Comparison of ENCODE assay signal across 8 cellular contexts in the genomic region with DNA sequence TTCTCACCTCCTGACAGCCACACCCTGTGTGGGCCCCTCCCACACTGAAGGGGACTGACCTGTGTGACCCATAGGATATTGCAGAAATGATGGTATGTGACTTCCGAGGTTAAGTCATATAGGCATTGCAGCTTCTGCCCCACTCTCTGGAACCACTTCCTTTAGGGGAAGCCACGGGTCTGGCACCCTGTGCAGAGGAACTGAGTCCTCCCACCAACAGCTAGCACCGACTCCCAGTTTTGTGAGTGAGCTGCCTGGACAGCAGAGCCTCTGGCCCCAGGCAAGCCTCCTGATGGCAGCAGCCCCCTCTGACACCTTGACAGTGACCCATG. TPM values are rescaled to one million over a fixed set of nuclear protein-coding genes. Genes with fewer than 3 reads are reported as not detected.
DNase-seq lines count a peak whose midpoint lies in the region; ATAC-seq and TF ChIP-seq lines count a peak whose summit lies in the region.
"Had no signal": no experiment of that assay in that cellular context is flagged by ENCODE, and none has a peak within 500 bp of the region (broad histone marks: within the 10 kb centered on the region; RNA-seq: fewer than 3 reads in every experiment).

No MANE protein-coding gene starts in this region.

- H3K36me3 Mint-ChIP-seq in activated naive CD4-positive, alpha-beta T cell treated with anti-CD3 and anti-CD28 coated beads, Interleukin-2, amount 10 ng/mL, durations not matched to agents 7 days and 5 days = no peaks in the 10 kb centered on the region
- no peaks in the 10 kb centered on the region for H3K36me3 Mint-ChIP-seq in mesothelial cell of epicardium

- ATAC-seq in GM19467 (IDR thresholded peaks at IDR 0.05; ENCODE audit: unreplicated experiment) = peak; percentile 78
- ATAC-seq in HG02870 (IDR thresholded peaks at IDR 0.05; ENCODE audit: unreplicated experiment) = no peak

- H3K4me3 Mint-ChIP-seq in activated naive CD4-positive, alpha-beta T cell treated with anti-CD3 and anti-CD28 coated beads, Interleukin-2, amount 10 ng/mL, durations not matched to agents 7 days and 5 days = no peak overlapping the region
- no peak overlapping the region for H3K4me3 Mint-ChIP-seq in mesothelial cell of epicardium

- no peak for TF ChIP-seq CTCF in mesothelial cell of epicardium (IDR thresholded peaks at IDR 0.05; ENCODE audit: unreplicated experiment)

- peak overlapping the region; percentile 72 for H3K27ac Mint-ChIP-seq in activated naive CD4-positive, alpha-beta T cell treated with anti-CD3 and anti-CD28 coated beads, Interleukin-2, amount 10 ng/mL, durations not matched to agents 7 days and 5 days
- no peak overlapping the region for H3K27ac Mint-ChIP-seq in mesothelial cell of epicardium

- CTCF ChIA-PET in activated naive CD4-positive, alpha-beta T cell treated with anti-CD3 and anti-CD28 coated beads, Interleukin-2, amount 10 ng/mL, durations not matched to agents 7 days and 5 days (lab: Charles Lee) = interaction anchor here (0.6 to 2.5 kb wide), 5 partner anchors 25 to 723 kb away, joined by 3 to 9 read pairs (median 3); partner anchors contain the start of gene SLC6A6

- no peak overlapping the region for H3K4me3 ChIP-seq in Jurkat, Clone E6-1 (ENCODE audit: low read length)
- H3K4me3 ChIP-seq: cardiac muscle cell had no signal

- H3K27me3 Mint-ChIP-seq in activated naive CD4-positive, alpha-beta T cell treated with anti-CD3 and anti-CD28 coated beads, Interleukin-2, amount 10 ng/mL, durations not matched to agents 7 days and 5 days = peaks cover 40% of the 10 kb centered on the region
- no peaks in the 10 kb centered on the region for H3K27me3 Mint-ChIP-seq in mesothelial cell of epicardium (ENCODE audit: low read depth)

- DNase-seq in Jurkat, Clone E6-1 (ENCODE audit: low read depth, low spot score) = peak; percentile 70
- peak; percentile 56 for DNase-seq in activated naive CD4-positive, alpha-beta T cell treated with anti-CD3 and anti-CD28 coated beads, Interleukin-2, amount 10 ng/mL, durations not matched to agents 7 days and 5 days
- DNase-seq in stimulated activated CD8-positive, alpha-beta memory T cell treated with anti-CD3 and anti-CD28 coated beads, Interleukin-4, amount 100 ng/mL, for 48 hours = peak; percentile 47
- DNase-seq in COLO829 (ENCODE audit: low spot score) (no peak), mesothelial cell of epicardium (ENCODE audit: low spot score in 2 of 2, unreplicated experiment in 2 of 2) (no peak)

- H3K9me3 Mint-ChIP-seq in activated naive CD4-positive, alpha-beta T cell treated with anti-CD3 and anti-CD28 coated beads, Interleukin-2, amount 10 ng/mL, durations not matched to agents 7 days and 5 days = peaks cover 3% of the 10 kb centered on the region
- no peaks in the 10 kb centered on the region for H3K9me3 Mint-ChIP-seq in mesothelial cell of epicardium

- peaks cover 22% of the 10 kb centered on the region for H3K4me1 Mint-ChIP-seq in activated naive CD4-positive, alpha-beta T cell treated with anti-CD3 and anti-CD28 coated beads, Interleukin-2, amount 10 ng/mL, durations not matched to agents 7 days and 5 days
- H3K4me1 Mint-ChIP-seq in mesothelial cell of epicardium = peaks cover 18% of the 10 kb centered on the region

RNA-seq across cellular contexts. Expression of gene SLC6A6, which starts 24.6 kb away (rescaled TPM):
- 16.7 TPM for polyA plus RNA-seq in Jurkat, Clone E6-1 (2012; ENCODE audit: insufficient read depth, insufficient read length)
- 19.3 to 21.2 TPM (median 20.0 TPM) in 3 replicates for total RNA-seq in mesothelial cell of epicardium

Comparison
In these comparisons a context has a peak if more than half of its experiments do, and no peak if none do; other contexts are left out.
1. DNase-seq: peak in Jurkat, Clone E6-1 (single experiment), activated naive CD4-positive, alpha-beta T cell treated with anti-CD3 and anti-CD28 coated beads, Interleukin-2, amount 10 ng/mL, durations not matched to agents 7 days and 5 days (single experiment) and stimulated activated CD8-positive, alpha-beta memory T cell treated with anti-CD3 and anti-CD28 coated beads, Interleukin-4, amount 100 ng/mL, for 48 hours (single experiment); none in COLO829 (single experiment) and mesothelial cell of epicardium (0 of 2).